In genomic region chr5:150163547-150164059, GRCh38 we compare ENCODE assay signal across 14 cellular contexts. TPM values are rescaled to one million over a fixed set of nuclear protein-coding genes. Genes with fewer than 3 reads are reported as not detected.
DNase-seq lines count a peak whose midpoint lies in the region; ATAC-seq and TF ChIP-seq lines count a peak whose summit lies in the region.
"Had no signal": no experiment of that assay in that cellular context is flagged by ENCODE, and none has a peak within 500 bp of the region (broad histone marks: within the 10 kb centered on the region; RNA-seq: fewer than 3 reads in every experiment).

No MANE protein-coding gene starts in this region.

- TF ChIP-seq POLR2A in gastrocnemius medialis (IDR thresholded peaks at IDR 0.05): no peak

- H3K4me1 ChIP-seq in heart right ventricle (peaks cover 13 to 78% (median 56%) of the 10 kb centered on the region in 9 donors), gastrocnemius medialis (peaks cover 14 to 25% of the 10 kb centered on the region in 2 donors)

- no peaks in the 10 kb centered on the region for H3K4me1 Mint-ChIP-seq in activated T-helper 17 cell treated with anti-CD3 and anti-CD28 coated beads, Interleukin-2, amount 50 U/mL, for 72 hours
- no peaks in the 10 kb centered on the region for H3K4me1 Mint-ChIP-seq in activated T-helper 1 cell treated with anti-CD3 and anti-CD28 coated beads, Interleukin-12 subunit alpha, Interleukin-12 subunit beta, Interleukin-2, Interleukin-4 antibody, amounts not matched to agents 30 ng/mL and 10 ng/mL and 1 ng/mL, durations not matched to agents 14 hours and 24 hours and 36 hours (ENCODE audit: low read depth)
- no peaks in the 10 kb centered on the region for H3K4me1 Mint-ChIP-seq in activated T-helper 2 cell treated with anti-CD3 and anti-CD28 coated beads, Interferon-gamma antibody, Interleukin-2, Interleukin-4, amounts not matched to agents 10 μg/mL and 5 μg/mL and 100 μg/mL, durations not matched to agents 14 hours and 24 hours and 36 hours (ENCODE audit: low read depth)

- H3K4me3 ChIP-seq in heart right ventricle (no peak overlapping the region), gastrocnemius medialis (no peak overlapping the region)

- H3K9me3 ChIP-seq in heart right ventricle (no peaks in the 10 kb centered on the region), gastrocnemius medialis (no peaks in the 10 kb centered on the region)

- no peaks in the 10 kb centered on the region for H3K9me3 Mint-ChIP-seq in activated T-helper 17 cell treated with anti-CD3 and anti-CD28 coated beads, Interleukin-2, amount 50 U/mL, for 72 hours
- no peaks in the 10 kb centered on the region for H3K9me3 Mint-ChIP-seq in activated T-helper 1 cell treated with anti-CD3 and anti-CD28 coated beads, Interleukin-12 subunit alpha, Interleukin-12 subunit beta, Interleukin-2, Interleukin-4 antibody, amounts not matched to agents 30 ng/mL and 10 ng/mL and 1 ng/mL, durations not matched to agents 14 hours and 24 hours and 36 hours
- no peaks in the 10 kb centered on the region for H3K9me3 Mint-ChIP-seq in activated T-helper 2 cell treated with anti-CD3 and anti-CD28 coated beads, Interferon-gamma antibody, Interleukin-2, Interleukin-4, amounts not matched to agents 10 μg/mL and 5 μg/mL and 100 μg/mL, durations not matched to agents 14 hours and 24 hours and 36 hours

- intact Hi-C loops in heart right ventricle (cut with DNase I) (loop anchor here in 4 of 10 donors (2.0 to 10.0 kb wide), 4 partner anchors 53 to 271 kb away; no protein-coding TSS in a partner anchor), gastrocnemius medialis (cut with DNase I; ENCODE audit: low total_unique reads) (no loop called here)
- intact Hi-C loops in activated T-helper 1 cell treated with anti-CD3 and anti-CD28 coated beads, Interleukin-12 subunit alpha, Interleukin-12 subunit beta, Interleukin-2, Interleukin-4 antibody, amounts not matched to agents 30 ng/mL and 10 ng/mL and 1 ng/mL, durations not matched to agents 14 hours and 24 hours and 36 hours (cut with micrococcal nuclease): no loop called here
- intact Hi-C loops in activated T-helper 2 cell treated with anti-CD3 and anti-CD28 coated beads, Interferon-gamma antibody, Interleukin-2, Interleukin-4, amounts not matched to agents 10 μg/mL and 5 μg/mL and 100 μg/mL, durations not matched to agents 14 hours and 24 hours and 36 hours (cut with micrococcal nuclease): no loop called here

- peaks cover 0 to 31% (median 10%) of the 10 kb centered on the region in 7 donors for H3K27me3 ChIP-seq in heart right ventricle
- H3K27me3 ChIP-seq in gastrocnemius medialis: no peaks in the 10 kb centered on the region

- in situ Hi-C loops in gastrocnemius medialis (cut with MboI; ENCODE audit: low sequenced_read_pairs in 4 of 4): loop anchor here (5.0 kb wide), 3 partner anchors 49 to 59 kb away; no protein-coding TSS in a partner anchor

- H3K27me3 Mint-ChIP-seq in activated T-helper 17 cell treated with anti-CD3 and anti-CD28 coated beads, Interleukin-2, amount 50 U/mL, for 72 hours: peaks cover 20% of the 10 kb centered on the region
- peaks cover 33% of the 10 kb centered on the region for H3K27me3 Mint-ChIP-seq in activated T-helper 1 cell treated with anti-CD3 and anti-CD28 coated beads, Interleukin-12 subunit alpha, Interleukin-12 subunit beta, Interleukin-2, Interleukin-4 antibody, amounts not matched to agents 30 ng/mL and 10 ng/mL and 1 ng/mL, durations not matched to agents 14 hours and 24 hours and 36 hours (ENCODE audit: insufficient read depth)
- peaks cover 27% of the 10 kb centered on the region for H3K27me3 Mint-ChIP-seq in activated T-helper 2 cell treated with anti-CD3 and anti-CD28 coated beads, Interferon-gamma antibody, Interleukin-2, Interleukin-4, amounts not matched to agents 10 μg/mL and 5 μg/mL and 100 μg/mL, durations not matched to agents 14 hours and 24 hours and 36 hours (ENCODE audit: low read depth)

- peak overlapping the region; percentile 18 for H3K27ac Mint-ChIP-seq in activated T-helper 17 cell treated with anti-CD3 and anti-CD28 coated beads, Interleukin-2, amount 50 U/mL, for 72 hours
- H3K27ac Mint-ChIP-seq in activated T-helper 1 cell treated with anti-CD3 and anti-CD28 coated beads, Interleukin-12 subunit alpha, Interleukin-12 subunit beta, Interleukin-2, Interleukin-4 antibody, amounts not matched to agents 30 ng/mL and 10 ng/mL and 1 ng/mL, durations not matched to agents 14 hours and 24 hours and 36 hours: no peak overlapping the region
- H3K27ac Mint-ChIP-seq in activated T-helper 2 cell treated with anti-CD3 and anti-CD28 coated beads, Interferon-gamma antibody, Interleukin-2, Interleukin-4, amounts not matched to agents 10 μg/mL and 5 μg/mL and 100 μg/mL, durations not matched to agents 14 hours and 24 hours and 36 hours: no peak overlapping the region

- TF ChIP-seq CTCF in heart right ventricle (IDR thresholded peaks at IDR 0.05) (peak in 3 of 9 donors; percentile 34 to 51 (median 39)), gastrocnemius medialis (IDR thresholded peaks at IDR 0.05 in 4 of 5, conservative IDR thresholded peaks at IDR 0.05 in 1 of 5) (peak in 2 of 5 experiments; percentile 24 to 41)

- WGBS in heart right ventricle, 2 donors: 36 to 40% methylated on average over 13 of the region's 13 CpGs

- H3K27ac ChIP-seq in heart right ventricle (peak overlapping the region in 9 of 10 donors; percentile 40 to 92 (median 74)), gastrocnemius medialis (peak overlapping the region; percentile 48 to 81 (median 72))

- no peak for ATAC-seq in activated T-helper 17 cell treated with anti-CD3 and anti-CD28 coated beads, Interleukin-2, amount 50 U/mL, for 72 hours (replicated peaks)
- ATAC-seq in heart right ventricle (peak; percentile 30 to 61 (median 50)), gastrocnemius medialis (peak; percentile 42 to 58), GM18873 (IDR thresholded peaks at IDR 0.05; ENCODE audit: low FRiP score, unreplicated experiment) (no peak)
- ATAC-seq: stimulated activated naive CD8-positive, alpha-beta T cell treated with anti-CD3 and anti-CD28 coated beads, Interleukin-15, Interleukin-2, amounts not matched to agents 100 U/mL and 50 U/mL, for 24 hours had no signal

- H3K4me3 Mint-ChIP-seq in activated T-helper 17 cell treated with anti-CD3 and anti-CD28 coated beads, Interleukin-2, amount 50 U/mL, for 72 hours: no peak overlapping the region
- H3K4me3 Mint-ChIP-seq in activated T-helper 1 cell treated with anti-CD3 and anti-CD28 coated beads, Interleukin-12 subunit alpha, Interleukin-12 subunit beta, Interleukin-2, Interleukin-4 antibody, amounts not matched to agents 30 ng/mL and 10 ng/mL and 1 ng/mL, durations not matched to agents 14 hours and 24 hours and 36 hours: no peak overlapping the region
- H3K4me3 Mint-ChIP-seq in activated T-helper 2 cell treated with anti-CD3 and anti-CD28 coated beads, Interferon-gamma antibody, Interleukin-2, Interleukin-4, amounts not matched to agents 10 μg/mL and 5 μg/mL and 100 μg/mL, durations not matched to agents 14 hours and 24 hours and 36 hours (ENCODE audit: low read depth): no peak overlapping the region

- no peaks in the 10 kb centered on the region for H3K36me3 ChIP-seq in heart right ventricle
- no peaks in the 10 kb centered on the region for H3K36me3 ChIP-seq in gastrocnemius medialis

- DNase-seq in Daoy (ENCODE audit: low read depth) (peak; percentile 52), heart right ventricle (peak; percentile 80 to 81), gastrocnemius medialis (peak; percentile 56 to 73)
- DNase-seq in activated T-helper 1 cell treated with anti-CD3 and anti-CD28 coated beads, Interleukin-12 subunit alpha, Interleukin-12 subunit beta, Interleukin-2, Interleukin-4 antibody, amounts not matched to agents 30 ng/mL and 10 ng/mL and 1 ng/mL, durations not matched to agents 14 hours and 24 hours and 36 hours (ENCODE audit: low spot score): no peak
- no peak for DNase-seq in stimulated activated CD4-positive, alpha-beta T cell treated with anti-CD3 and anti-CD28 coated beads, Interleukin-12 subunit alpha, Interleukin-12 subunit beta, amount 100 ng/mL, for 4 hours
- no peak for DNase-seq in activated T-helper 2 cell treated with anti-CD3 and anti-CD28 coated beads, Interferon-gamma antibody, Interleukin-2, Interleukin-4, amounts not matched to agents 10 μg/mL and 5 μg/mL and 100 μg/mL, durations not matched to agents 14 hours and 24 hours and 36 hours (ENCODE audit: low spot score)
- DNase-seq: activated CD4-positive, alpha-beta T cell treated with anti-CD3 and anti-CD28 coated beads, Interleukin-2, amount 50 U/mL, for 48 hours; KBM-7; NCI-H226; stimulated activated CD4-positive, alpha-beta T cell treated with anti-CD3 and anti-CD28 coated beads, Interleukin-15, amount 100 ng/mL, for 24 hours; stimulated activated naive CD8-positive, alpha-beta T cell treated with anti-CD3 and anti-CD28 coated beads, Interleukin-15, Interleukin-2, amounts not matched to agents 100 U/mL and 50 U/mL, for 24 hours had no signal

- H3K36me3 Mint-ChIP-seq in activated T-helper 17 cell treated with anti-CD3 and anti-CD28 coated beads, Interleukin-2, amount 50 U/mL, for 72 hours (ENCODE audit: low read depth): no peaks in the 10 kb centered on the region
- no peaks in the 10 kb centered on the region for H3K36me3 Mint-ChIP-seq in activated T-helper 1 cell treated with anti-CD3 and anti-CD28 coated beads, Interleukin-12 subunit alpha, Interleukin-12 subunit beta, Interleukin-2, Interleukin-4 antibody, amounts not matched to agents 30 ng/mL and 10 ng/mL and 1 ng/mL, durations not matched to agents 14 hours and 24 hours and 36 hours (ENCODE audit: low read depth)
- no peaks in the 10 kb centered on the region for H3K36me3 Mint-ChIP-seq in activated T-helper 2 cell treated with anti-CD3 and anti-CD28 coated beads, Interferon-gamma antibody, Interleukin-2, Interleukin-4, amounts not matched to agents 10 μg/mL and 5 μg/mL and 100 μg/mL, durations not matched to agents 14 hours and 24 hours and 36 hours (ENCODE audit: low read depth)

RNA-seq across cellular contexts. Expression of gene CDX1, which starts 3.0 kb away (rescaled TPM):
- 0.06 and 1.3 TPM in 2 replicates for total RNA-seq in Daoy (2014; rRNA removed; shearing (Covaris generic))
- total RNA-seq in activated T-helper 17 cell treated with anti-CD3 and anti-CD28 coated beads, Interleukin-2, amount 50 U/mL, for 72 hours: not detected
- total RNA-seq in heart right ventricle (under 1 TPM in 1 of 10 donors, not detected in 9; 0.32 TPM), gastrocnemius medialis (1 to 10 TPM in 1 of 4 donors, not detected in 3; 1.5 TPM)
- under 1 TPM in 1 of 2 donors, not detected in 1; 0.13 TPM for polyA plus RNA-seq in heart right ventricle
- not detected in 2 replicates for total RNA-seq in activated T-helper 1 cell treated with anti-CD3 and anti-CD28 coated beads, Interleukin-12 subunit alpha, Interleukin-12 subunit beta, Interleukin-2, Interleukin-4 antibody, amounts not matched to agents 30 ng/mL and 10 ng/mL and 1 ng/mL, durations not matched to agents 14 hours and 24 hours and 36 hours
- total RNA-seq in activated T-helper 2 cell treated with anti-CD3 and anti-CD28 coated beads, Interferon-gamma antibody, Interleukin-2, Interleukin-4, amounts not matched to agents 10 μg/mL and 5 μg/mL and 100 μg/mL, durations not matched to agents 14 hours and 24 hours and 36 hours: not detected in 2 replicates
- total RNA-seq: frontal cortex had no signal

RNA-seq across cellular contexts. Expression of gene PDGFRB, which starts 8.0 kb away (rescaled TPM):
- 8.6 and 9.4 TPM in 2 replicates for total RNA-seq in Daoy (2014; rRNA removed; shearing (Covaris generic))
- total RNA-seq in activated T-helper 17 cell treated with anti-CD3 and anti-CD28 coated beads, Interleukin-2, amount 50 U/mL, for 72 hours: under 1 TPM; 0.26 to 0.76 TPM
- total RNA-seq in heart right ventricle: 100 to 1,000 TPM in 1 of 10 donors, 10 to 100 TPM in 9; 15.5 to 101 (median 35.9) TPM
- polyA plus RNA-seq in heart right ventricle: 10 to 100 TPM; 49.1 to 54.3 TPM
- 10 to 100 TPM; 27.9 to 58.4 (median 52.5) TPM for total RNA-seq in gastrocnemius medialis
- total RNA-seq in activated T-helper 1 cell treated with anti-CD3 and anti-CD28 coated beads, Interleukin-12 subunit alpha, Interleukin-12 subunit beta, Interleukin-2, Interleukin-4 antibody, amounts not matched to agents 30 ng/mL and 10 ng/mL and 1 ng/mL, durations not matched to agents 14 hours and 24 hours and 36 hours: 0.76 and 1.0 TPM in 2 replicates
- total RNA-seq in activated T-helper 2 cell treated with anti-CD3 and anti-CD28 coated beads, Interferon-gamma antibody, Interleukin-2, Interleukin-4, amounts not matched to agents 10 μg/mL and 5 μg/mL and 100 μg/mL, durations not matched to agents 14 hours and 24 hours and 36 hours: 0.46 and 1.3 TPM in 2 replicates

RNA-seq across cellular contexts. Expression of gene SLC6A7, which starts 26.3 kb away (rescaled TPM):
- total RNA-seq in Daoy (2014; rRNA removed; shearing (Covaris generic)): 0.06 TPM in 1 of 2 replicates, not detected in the other
- total RNA-seq in activated T-helper 17 cell treated with anti-CD3 and anti-CD28 coated beads, Interleukin-2, amount 50 U/mL, for 72 hours: not detected
- total RNA-seq in heart right ventricle (not detected), gastrocnemius medialis (under 1 TPM in 1 of 4 donors, not detected in 3; 0.07 TPM)
- not detected for polyA plus RNA-seq in heart right ventricle
- not detected in 2 replicates for total RNA-seq in activated T-helper 1 cell treated with anti-CD3 and anti-CD28 coated beads, Interleukin-12 subunit alpha, Interleukin-12 subunit beta, Interleukin-2, Interleukin-4 antibody, amounts not matched to agents 30 ng/mL and 10 ng/mL and 1 ng/mL, durations not matched to agents 14 hours and 24 hours and 36 hours
- total RNA-seq in activated T-helper 2 cell treated with anti-CD3 and anti-CD28 coated beads, Interferon-gamma antibody, Interleukin-2, Interleukin-4, amounts not matched to agents 10 μg/mL and 5 μg/mL and 100 μg/mL, durations not matched to agents 14 hours and 24 hours and 36 hours: not detected in 2 replicates

Comparison
In these comparisons a context has a peak if more than half of its experiments do, and no peak if none do; other contexts are left out.
1. DNase-seq: peak in Daoy (single experiment), heart right ventricle (2 of 2) and gastrocnemius medialis (2 of 2); none in activated T-helper 1 cell treated with anti-CD3 and anti-CD28 coated beads, Interleukin-12 subunit alpha, Interleukin-12 subunit beta, Interleukin-2, Interleukin-4 antibody, amounts not matched to agents 30 ng/mL and 10 ng/mL and 1 ng/mL, durations not matched to agents 14 hours and 24 hours and 36 hours (single experiment), stimulated activated CD4-positive, alpha-beta T cell treated with anti-CD3 and anti-CD28 coated beads, Interleukin-12 subunit alpha, Interleukin-12 subunit beta, amount 100 ng/mL, for 4 hours (single experiment) and activated T-helper 2 cell treated with anti-CD3 and anti-CD28 coated beads, Interferon-gamma antibody, Interleukin-2, Interleukin-4, amounts not matched to agents 10 μg/mL and 5 μg/mL and 100 μg/mL, durations not matched to agents 14 hours and 24 hours and 36 hours (single experiment).
2. ATAC-seq: peak in heart right ventricle (8 of 8) and gastrocnemius medialis (2 of 2); none in activated T-helper 17 cell treated with anti-CD3 and anti-CD28 coated beads, Interleukin-2, amount 50 U/mL, for 72 hours (single experiment) and GM18873 (single experiment).